In genomic region chr3:64073362-64073761, GRCh38 we compare ENCODE assay signal across 1 cellular context.
TF ChIP-seq lines count a peak whose summit lies in the region.

No MANE protein-coding gene starts in this region.

TF ChIP-seq in H1, 55 proteins besides CTCF, POLR2A, EP300 and RAD21:
- TF ChIP-seq HDAC2 (IDR thresholded peaks at IDR 0.05; ENCODE audit: borderline replicate concordance in 1 of 2, low read depth in 2 of 2, low read length in 2 of 2) (no peak), ATF3 (IDR thresholded peaks at IDR 0.05; ENCODE audit: insufficient read depth, low read depth, low read length) (no peak), RXRA (IDR thresholded peaks at IDR 0.05; ENCODE audit: insufficient read depth, low read depth, low read length) (no peak), KDM1A (IDR thresholded peaks at IDR 0.05; ENCODE audit: borderline replicate concordance, low read length) (no peak), TEAD4 (IDR thresholded peaks at IDR 0.05; ENCODE audit: low read depth, low read length) (no peak), RBBP5 (IDR thresholded peaks at IDR 0.05; ENCODE audit: borderline replicate concordance, low read depth, low read length) (no peak), EZH2 (IDR thresholded peaks at IDR 0.05; ENCODE audit: low read depth, low read length, severe bottlenecking) (no peak)
